25 cellular contexts compared by ENCODE assay signal in the genomic region with DNA sequence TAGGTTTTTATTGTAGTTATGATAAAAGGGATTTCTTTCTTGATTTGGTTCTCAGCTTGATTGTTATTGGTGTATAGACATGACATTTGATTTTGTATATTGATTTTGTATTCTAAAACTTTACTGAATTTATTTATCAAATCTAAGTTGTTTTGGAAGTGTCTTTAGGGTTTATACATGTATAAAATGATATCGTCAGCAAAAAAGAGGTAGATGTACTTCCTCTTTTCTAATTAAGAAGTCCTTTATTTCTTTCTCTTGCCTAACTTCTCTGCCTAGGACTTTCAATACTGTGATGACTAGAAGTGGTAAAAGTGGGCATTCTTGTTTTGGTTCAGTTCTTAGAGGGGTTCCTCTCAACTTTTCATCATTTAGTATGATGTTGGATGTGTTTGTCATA.
A peak's percentile ranks its signal among the peaks of the same experiment; 100 is the strongest.
DNase-seq lines count a peak whose midpoint lies in the region; ATAC-seq, FAIRE-seq and TF ChIP-seq lines count a peak whose summit lies in the region.
"Had no signal": no experiment of that assay in that cellular context is flagged by ENCODE, and none has a peak within 500 bp of the region (broad histone marks: within the 10 kb centered on the region; RNA-seq: fewer than 3 reads in every experiment).

No MANE protein-coding gene starts in this region.

- H3K4me1 ChIP-seq in HepG2 (ENCODE audit: insufficient read depth, low read length), result no peaks in the 10 kb centered on the region
- no peaks in the 10 kb centered on the region for H3K4me1 ChIP-seq in right lobe of liver
- no peaks in the 10 kb centered on the region for H3K4me1 ChIP-seq in IMR-90 (ENCODE audit: control insufficient read depth, insufficient read depth, low read length)
- no peaks in the 10 kb centered on the region for H3K4me1 ChIP-seq in pancreas
- H3K4me1 ChIP-seq: BE2C, BLaER1 had no signal

- no peak overlapping the region for H2BK15ac ChIP-seq in IMR-90 (ENCODE audit: low read depth, low read length)

- dilution Hi-C loops in IMR-90 (cut with HindIII; ENCODE audit: low sequenced_read_pairs, unreplicated experiment), result no loop called here

- H3K9me3 ChIP-seq in HepG2 (ENCODE audit: low read length), result peaks cover 92% of the 10 kb centered on the region
- no peaks in the 10 kb centered on the region for H3K9me3 ChIP-seq in right lobe of liver
- H3K9me3 ChIP-seq in IMR-90 (ENCODE audit: control insufficient read depth, insufficient read depth, low read length), result peaks cover 5% of the 10 kb centered on the region; the same call in 1 of the 2 replicates
- no peaks in the 10 kb centered on the region for H3K9me3 ChIP-seq in pancreas
- H3K9me3 ChIP-seq: BE2C, BLaER1 had no signal

- no peak overlapping the region for H2AK9ac ChIP-seq in IMR-90 (replicated peaks; ENCODE audit: low read depth, low read length, poor library complexity)

- H2AK5ac ChIP-seq in IMR-90 (ENCODE audit: low read depth, low read length), result no peak overlapping the region

- H2BK20ac ChIP-seq in IMR-90 (ENCODE audit: low read depth, low read length), result no peak overlapping the region

- H4K20me1 ChIP-seq in HepG2 (ENCODE audit: insufficient read depth, low read length) (no peaks in the 10 kb centered on the region), IMR-90 (ENCODE audit: insufficient read depth, low read length) (no peaks in the 10 kb centered on the region)
- H4K20me1 ChIP-seq: BLaER1 had no signal

- POLR2A ChIA-PET in HepG2 (lab: Yijun Ruan, JAX), result no interaction called here
- POLR2A ChIA-PET in IMR-90 (lab: Charles Lee; ENCODE audit: unreplicated experiment), result no interaction called here

- in situ Hi-C loops in HepG2 (cut with HindIII; ENCODE audit: extremely low pct_ligation_motif_present, low pct_unique_long_range_greater_than_20kb), result no loop called here
- in situ Hi-C loops in IMR-90 (cut with MboI; ENCODE audit: low sequenced_read_pairs), result no loop called here

- BruUV-seq in HepG2 (replicated peaks; lab: Mats Ljungman, UMichigan), result no TSS peak
- BruUV-seq in IMR-90 (replicated peaks; lab: Mats Ljungman, UMichigan), result no TSS peak

- H3K4me3 ChIP-seq in HepG2 (replicated peaks in 1 of 3; ENCODE audit: insufficient read depth in 1 of 3, low read depth in 2 of 3, low read length in 3 of 3), result no peak overlapping the region
- no peak overlapping the region for H3K4me3 ChIP-seq in right lobe of liver
- H3K4me3 ChIP-seq in IMR-90 (ENCODE audit: insufficient read depth, low read depth, low read length), result no peak overlapping the region
- H3K4me3 ChIP-seq in pancreas, result no peak overlapping the region
- H3K4me3 ChIP-seq: BLaER1, GM12878 had no signal

- no peak overlapping the region for H4K8ac ChIP-seq in IMR-90 (ENCODE audit: low read depth in 2 of 2, low read length in 2 of 2)

- TF ChIP-seq POLR2A in HepG2 (IDR thresholded peaks at IDR 0.05; ENCODE audit: insufficient read depth in 1 of 2, low read depth in 2 of 2, low read length in 2 of 2) (no peak), right lobe of liver (IDR thresholded peaks at IDR 0.05) (no peak), IMR-90 (IDR thresholded peaks at IDR 0.05; ENCODE audit: low read depth, low read length) (no peak)

- no peak for ATAC-seq in HepG2
- ATAC-seq in right lobe of liver, result no peak
- ATAC-seq in IMR-90 (ENCODE audit: low read depth), result no peak
- no peak for ATAC-seq in pancreas
- ATAC-seq: GM12878 had no signal

- H3K4me2 ChIP-seq in HepG2 (ENCODE audit: low read depth, low read length), result no peak overlapping the region
- no peak overlapping the region for H3K4me2 ChIP-seq in IMR-90 (ENCODE audit: low read depth, low read length)
- H3K4me2 ChIP-seq: BLaER1 had no signal

- no peak overlapping the region for H3K18ac ChIP-seq in IMR-90 (ENCODE audit: low read depth, low read length)

- H3K4ac ChIP-seq in IMR-90 (ENCODE audit: low read depth, low read length), result no peak overlapping the region

- H3K79me1 ChIP-seq in IMR-90 (ENCODE audit: low read depth in 1 of 2, low read length in 2 of 2), result no peaks in the 10 kb centered on the region

- H2AFZ ChIP-seq in HepG2 (ENCODE audit: low read length) (no peak overlapping the region), IMR-90 (replicated peaks; ENCODE audit: low read length, poor library complexity) (no peak overlapping the region)

- no peaks in the 10 kb centered on the region for H3K79me2 ChIP-seq in HepG2 (ENCODE audit: insufficient read depth, low read length)

- no peak overlapping the region for H3K56ac ChIP-seq in IMR-90 (ENCODE audit: extremely low read depth, insufficient read depth, low read length)

- H3K27me3 ChIP-seq in HepG2 (ENCODE audit: control insufficient read depth in 1 of 2, insufficient read depth in 2 of 2, low read length in 2 of 2) (no peaks in the 10 kb centered on the region), right lobe of liver (no peaks in the 10 kb centered on the region), IMR-90 (ENCODE audit: control insufficient read depth, insufficient read depth, low read length) (no peaks in the 10 kb centered on the region), pancreas (no peaks in the 10 kb centered on the region)
- H3K27me3 ChIP-seq: BE2C, BLaER1 had no signal

- 0% methylated on average over 1 of the region's 1 CpG for WGBS in HepG2 (ENCODE audit: low lambda C conversion rate)
- 50% methylated on average over 1 of the region's 1 CpG for WGBS in right lobe of liver (ENCODE audit: insufficient coverage, low coverage, low lambda C conversion rate, missing lambda C conversion rate)
- no CpG with 5 or more reads among the region's 1 CpG for WGBS in IMR-90 (ENCODE audit: extremely low coverage in 2 of 2, insufficient read length in 1 of 2), 2 experiments
- WGBS in pancreas, 2 donors, result 76 to 87% methylated on average over 1 of the region's 1 CpG

- H3K36me3 ChIP-seq in HepG2 (replicated peaks in 1 of 2; ENCODE audit: control insufficient read depth in 1 of 2, insufficient read depth in 2 of 2, low read length in 2 of 2), result no peaks in the 10 kb centered on the region
- H3K36me3 ChIP-seq in right lobe of liver, result no peaks in the 10 kb centered on the region
- no peaks in the 10 kb centered on the region for H3K36me3 ChIP-seq in IMR-90 (ENCODE audit: control insufficient read depth, insufficient read depth, low read length)
- no peaks in the 10 kb centered on the region for H3K36me3 ChIP-seq in pancreas
- H3K36me3 ChIP-seq: BE2C, BLaER1 had no signal

- no peaks in the 10 kb centered on the region for H3K9me1 ChIP-seq in IMR-90 (ENCODE audit: insufficient read depth, low read length)

- H4K91ac ChIP-seq in IMR-90 (ENCODE audit: insufficient read depth, low read depth, low read length), result no peak overlapping the region

- H3K23ac ChIP-seq in IMR-90 (ENCODE audit: low read depth, low read length), result no peak overlapping the region

- no peak overlapping the region for H3K14ac ChIP-seq in IMR-90 (replicated peaks; ENCODE audit: low read depth, low read length)

- intact Hi-C loops in HepG2 (cut with micrococcal nuclease; ENCODE audit: unreplicated experiment) (no loop called here), right lobe of liver (cut with DNase I) (no loop called here), IMR-90 (cut with micrococcal nuclease) (no loop called here), pancreas (cut with DNase I) (no loop called here)

- FAIRE-seq in HepG2 (lab: Jason Lieb, UNC) (no peak), pancreas (lab: Jason Lieb, UNC) (peak; percentile 29), urothelium cell line (lab: Jason Lieb, UNC) (no peak)
- FAIRE-seq: A204.1, GM12878, GM12892, GM18507 had no signal

- no peak overlapping the region for H2BK120ac ChIP-seq in IMR-90 (ENCODE audit: low read depth, low read length)

- no peak overlapping the region for H4K5ac ChIP-seq in IMR-90 (ENCODE audit: low read depth, low read length)

- TF ChIP-seq CTCF in HepG2 (CRISPR knock-in tag; IDR thresholded peaks at IDR 0.05), result no peak
- no peak for TF ChIP-seq CTCF in right lobe of liver (IDR thresholded peaks at IDR 0.05)
- no peak for TF ChIP-seq CTCF in IMR-90 (conservative IDR thresholded peaks at IDR 0.05; ENCODE audit: low read depth, low read length)
- TF ChIP-seq CTCF in pancreas (IDR thresholded peaks at IDR 0.05), result no peak

- H2BK5ac ChIP-seq in IMR-90 (ENCODE audit: low read depth, low read length, poor library complexity, severe bottlenecking), result no peak overlapping the region

- TF ChIP-seq RAD21 in HepG2 (CRISPR knock-in tag; IDR thresholded peaks at IDR 0.05), result no peak
- no peak for TF ChIP-seq RAD21 in IMR-90 (IDR thresholded peaks at IDR 0.05; ENCODE audit: low read length)

- DNase-seq in HepG2 (ENCODE audit: low spot score) (no peak), right lobe of liver (no peak), IMR-90 (no peak), pancreas (no peak), urothelium cell line (ENCODE audit: low spot score) (no peak), AG08395 (ENCODE audit: low spot score) (no peak)
- DNase-seq: 8988T; BE2C; C1 segment of cervical spinal cord; CD4-positive, alpha-beta memory T cell; CD4-positive, CD25-positive, alpha-beta regulatory T cell; CD8-positive, alpha-beta memory T cell; COR-L47; DMS 273 treated with DMSO at 0.1 percent for 48 hours; DMS153; DMS53; DMS79; DND-41; EL; GDM1 had no signal

- H3K9ac ChIP-seq in HepG2 (ENCODE audit: insufficient read depth, low read depth, low read length), result no peak overlapping the region
- no peak overlapping the region for H3K9ac ChIP-seq in IMR-90 (ENCODE audit: low read depth, low read length)
- H3K9ac ChIP-seq: BLaER1 had no signal

- no peak for TF ChIP-seq EP300 in HepG2 (IDR thresholded peaks at IDR 0.05; ENCODE audit: low read depth in 2 of 2, low read length in 2 of 2)
- no peak for TF ChIP-seq EP300 in HepG2 (CRISPR knock-in tag; IDR thresholded peaks at IDR 0.05; ENCODE audit: borderline replicate concordance)

- CTCF ChIA-PET in HepG2 (lab: Yijun Ruan, JAX; ENCODE audit: low intra/inter-chr PET ratio, low total read pairs) (no interaction called here), IMR-90 (lab: Yijun Ruan, JAX) (no interaction called here)

- H3K27ac ChIP-seq in HepG2 (ENCODE audit: extremely low read length, insufficient read depth, low read length) (no peak overlapping the region), right lobe of liver (no peak overlapping the region), IMR-90 (ENCODE audit: insufficient read depth, low read length) (no peak overlapping the region), pancreas (no peak overlapping the region)
- H3K27ac ChIP-seq: BLaER1 had no signal

TF ChIP-seq in HepG2, 621 proteins besides CTCF, POLR2A, EP300 and RAD21 (continues in another document):
- peak; percentile 92 for TF ChIP-seq MAFF (IDR thresholded peaks at IDR 0.05; ENCODE audit: low read depth, low read length)

TF ChIP-seq in IMR-90, 13 proteins besides CTCF, POLR2A, EP300 and RAD21:
- no peak for TF ChIP-seq MXI1 (IDR thresholded peaks at IDR 0.05; ENCODE audit: borderline replicate concordance, low read depth, low read length)
- TF ChIP-seq FOS (IDR thresholded peaks at IDR 0.05; ENCODE audit: low read depth, low read length), result no peak
- TF ChIP-seq MAFK (IDR thresholded peaks at IDR 0.05; ENCODE audit: low read depth, low read length), result peak; percentile 80
